22 cellular contexts compared by ENCODE assay signal in the genomic region with DNA sequence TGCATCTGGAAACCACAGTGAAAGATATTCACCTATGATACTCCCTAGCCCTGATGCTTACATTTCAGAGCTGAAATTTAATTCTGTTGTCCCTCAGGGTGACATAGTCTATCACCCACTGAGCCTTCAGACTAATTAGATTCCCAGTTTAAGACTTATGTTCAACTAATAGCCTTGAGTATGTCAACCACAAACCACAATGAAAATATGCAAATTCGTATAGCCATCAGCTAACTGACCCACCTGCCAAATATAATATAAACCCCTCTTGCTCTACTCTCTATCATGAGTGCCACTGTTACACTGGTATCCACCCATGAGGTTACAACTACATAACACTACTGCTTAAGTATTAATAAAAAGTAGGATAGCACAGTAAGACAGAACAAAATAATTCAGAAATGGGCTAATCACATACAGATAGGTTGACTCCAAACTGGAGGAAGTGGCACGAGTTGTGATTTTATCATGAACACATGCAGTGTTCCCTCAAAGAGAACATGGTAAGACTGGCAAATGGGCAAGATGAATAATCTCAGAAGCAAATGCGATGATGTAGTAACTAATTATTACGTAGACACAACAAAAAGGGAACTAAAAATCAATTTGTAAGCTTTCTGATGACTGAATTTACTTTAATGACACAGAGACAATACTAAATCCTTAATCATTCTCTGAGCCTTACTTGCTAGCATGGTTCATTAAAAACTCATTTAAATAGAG.
A peak's percentile ranks its signal among the peaks of the same experiment; 100 is the strongest.
DNase-seq lines count a peak whose midpoint lies in the region; ATAC-seq, FAIRE-seq and TF ChIP-seq lines count a peak whose summit lies in the region.
"Had no signal": no experiment of that assay in that cellular context is flagged by ENCODE, and none has a peak within 500 bp of the region (broad histone marks: within the 10 kb centered on the region; RNA-seq: fewer than 3 reads in every experiment).

No MANE protein-coding gene starts in this region.

- no peak overlapping the region for H3K27ac Mint-ChIP-seq in astrocyte (ENCODE audit: unreplicated experiment)
- H3K27ac Mint-ChIP-seq in naive thymus-derived CD8-positive, alpha-beta T cell, result no peak overlapping the region
- H3K27ac Mint-ChIP-seq: activated naive CD4-positive, alpha-beta T cell treated with anti-CD3 and anti-CD28 coated beads, Interleukin-2, amount 50 U/mL, for 24 hours had no signal

- POLR2A ChIA-PET in naive thymus-derived CD8-positive, alpha-beta T cell (lab: Charles Lee), result no interaction called here

- H3K79me2 ChIP-seq in astrocyte (ENCODE audit: insufficient read depth, low read length), result peaks cover 16% of the 10 kb centered on the region

- in situ Hi-C loops in HAP-1 (cut with MboI; ENCODE audit: low sequenced_read_pairs), result no loop called here

- TF ChIP-seq CTCF in astrocyte (IDR thresholded peaks at IDR 0.05; ENCODE audit: insufficient read depth, low read depth, low read length), result no peak

- peaks cover 2% of the 10 kb centered on the region for H3K9me3 Mint-ChIP-seq in astrocyte (ENCODE audit: unreplicated experiment)
- no peaks in the 10 kb centered on the region for H3K9me3 Mint-ChIP-seq in naive thymus-derived CD8-positive, alpha-beta T cell
- H3K9me3 Mint-ChIP-seq: activated naive CD4-positive, alpha-beta T cell treated with anti-CD3 and anti-CD28 coated beads, Interleukin-2, amount 50 U/mL, for 24 hours had no signal

- no peaks in the 10 kb centered on the region for H4K20me1 ChIP-seq in astrocyte (ENCODE audit: insufficient read depth, low read length)

- peaks cover 37% of the 10 kb centered on the region for H3K4me1 Mint-ChIP-seq in astrocyte (ENCODE audit: low read depth, unreplicated experiment)
- H3K4me1 Mint-ChIP-seq in naive thymus-derived CD8-positive, alpha-beta T cell, result no peaks in the 10 kb centered on the region
- H3K4me1 Mint-ChIP-seq: activated naive CD4-positive, alpha-beta T cell treated with anti-CD3 and anti-CD28 coated beads, Interleukin-2, amount 50 U/mL, for 24 hours had no signal

- no peaks in the 10 kb centered on the region for H3K27me3 Mint-ChIP-seq in astrocyte (ENCODE audit: low read depth, unreplicated experiment)
- H3K27me3 Mint-ChIP-seq in naive thymus-derived CD8-positive, alpha-beta T cell, result peaks cover 0 to 3% (median 0%) of the 10 kb centered on the region in 5 donors

- DNase-seq in GM12891 (ENCODE audit: insufficient read length, low spot score), result no peak
- peak; percentile 69 for DNase-seq in astrocyte (ENCODE audit: low read depth)
- no peak for DNase-seq in HAP-1 (ENCODE audit: low spot score in 2 of 2)
- DNase-seq in naive thymus-derived CD8-positive, alpha-beta T cell, result no peak
- DNase-seq in activated naive CD4-positive, alpha-beta T cell treated with Interleukin-2 at 50 U/mL for 16 hours, result no peak
- DNase-seq in NCI-H345 (lab: John Stamatoyannopoulos, UW), result no peak
- DNase-seq: activated CD4-positive, alpha-beta T cell treated with anti-CD3 and anti-CD28 coated beads, Interleukin-2, amount 50 U/mL, for 1 hour; activated T-cell treated with anti-CD3 and anti-CD28 coated beads for 4 hours; brain microvascular endothelial cell; Calu3; dorsolateral prefrontal cortex; esophagus squamous epithelium; head of caudate nucleus; islet precursor cell; midbrain; right cardiac atrium; stimulated activated CD4-positive, alpha-beta T cell treated with anti-CD3 and anti-CD28 coated beads, Interleukin-1b, Interleukin-23, amount 100 ng/mL, for 48 hours; substantia nigra had no signal

- H3K9ac ChIP-seq in astrocyte (ENCODE audit: low read length), result no peak overlapping the region

- H2AFZ ChIP-seq in astrocyte (ENCODE audit: low read depth, low read length), result no peak overlapping the region

- no peak overlapping the region for H3K27ac ChIP-seq in astrocyte (ENCODE audit: low read depth, low read length)
- H3K27ac ChIP-seq: dorsolateral prefrontal cortex, esophagus squamous epithelium, SJSA1 had no signal

- H3K36me3 Mint-ChIP-seq in astrocyte (ENCODE audit: low read depth, unreplicated experiment), result no peaks in the 10 kb centered on the region
- no peaks in the 10 kb centered on the region for H3K36me3 Mint-ChIP-seq in naive thymus-derived CD8-positive, alpha-beta T cell
- H3K36me3 Mint-ChIP-seq: activated naive CD4-positive, alpha-beta T cell treated with anti-CD3 and anti-CD28 coated beads, Interleukin-2, amount 50 U/mL, for 24 hours had no signal

- H3K27me3 ChIP-seq in astrocyte (ENCODE audit: insufficient read depth, low read length), result no peaks in the 10 kb centered on the region
- no peaks in the 10 kb centered on the region for H3K27me3 ChIP-seq in HAP-1 (ENCODE audit: low read depth)
- H3K27me3 ChIP-seq: brain microvascular endothelial cell, esophagus squamous epithelium, SJSA1 had no signal

- TF ChIP-seq POLR2A in GM12891 (IDR thresholded peaks at IDR 0.05; ENCODE audit: low read depth, low read length), result no peak

- FAIRE-seq in GM12891 (lab: Jason Lieb, UNC), result peak; percentile 66
- FAIRE-seq in astrocyte (lab: Jason Lieb, UNC), result peak; percentile 5

- H3K4me3 Mint-ChIP-seq in astrocyte (ENCODE audit: unreplicated experiment), result no peak overlapping the region
- H3K4me3 Mint-ChIP-seq in naive thymus-derived CD8-positive, alpha-beta T cell, result no peak overlapping the region
- H3K4me3 Mint-ChIP-seq: activated naive CD4-positive, alpha-beta T cell treated with anti-CD3 and anti-CD28 coated beads, Interleukin-2, amount 50 U/mL, for 24 hours had no signal

- no peaks in the 10 kb centered on the region for H3K9me3 ChIP-seq in astrocyte (ENCODE audit: insufficient read depth, low read depth, low read length)
- no peaks in the 10 kb centered on the region for H3K9me3 ChIP-seq in HAP-1
- H3K9me3 ChIP-seq: esophagus squamous epithelium, SJSA1 had no signal

- H3K36me3 ChIP-seq in astrocyte (ENCODE audit: insufficient read depth, low read length) (no peaks in the 10 kb centered on the region), HAP-1 (replicated peaks) (no peaks in the 10 kb centered on the region)
- H3K36me3 ChIP-seq: brain microvascular endothelial cell, esophagus squamous epithelium, SJSA1 had no signal

- no peak overlapping the region for H3K4me3 ChIP-seq in astrocyte (ENCODE audit: insufficient read depth, low read depth, low read length)
- no peak overlapping the region for H3K4me3 ChIP-seq in HAP-1
- H3K4me3 ChIP-seq: dorsolateral prefrontal cortex, esophagus squamous epithelium, SJSA1 had no signal

- peaks cover 45% of the 10 kb centered on the region for H3K4me1 ChIP-seq in astrocyte (ENCODE audit: insufficient read depth, low read length)
- peaks cover 15% of the 10 kb centered on the region for H3K4me1 ChIP-seq in HAP-1

- no peak overlapping the region for H3K4me2 ChIP-seq in astrocyte (ENCODE audit: low read length)

- ATAC-seq in GM19043 (IDR thresholded peaks at IDR 0.05; ENCODE audit: low read depth, unreplicated experiment) (peak; percentile 39), HG03378 (IDR thresholded peaks at IDR 0.05; ENCODE audit: unreplicated experiment) (peak; percentile 42)
- no peak for ATAC-seq in naive thymus-derived CD8-positive, alpha-beta T cell

TF ChIP-seq in GM12891, 5 proteins besides CTCF, POLR2A, EP300 and RAD21:
- no peak for TF ChIP-seq POU2F2 (IDR thresholded peaks at IDR 0.05; ENCODE audit: low read depth, low read length)
- TF ChIP-seq PAX5 (IDR thresholded peaks at IDR 0.05; ENCODE audit: insufficient read depth, low read length, severe bottlenecking), result no peak
- no peak for TF ChIP-seq SPI1 (IDR thresholded peaks at IDR 0.05; ENCODE audit: low read depth, low read length)
- TF ChIP-seq TAF1 (IDR thresholded peaks at IDR 0.05; ENCODE audit: low read depth, low read length), result no peak
- no peak for TF ChIP-seq POLR2AphosphoS5 (IDR thresholded peaks at IDR 0.05; ENCODE audit: low read depth, low read length)

Comparison
In these comparisons a context has a peak if more than half of its experiments do, and no peak if none do; other contexts are left out.
1. ATAC-seq: peak in GM19043 (single experiment) and HG03378 (single experiment); none in naive thymus-derived CD8-positive, alpha-beta T cell (0 of 2).